ENCODE assay signal across 14 cellular contexts in the genomic region with DNA sequence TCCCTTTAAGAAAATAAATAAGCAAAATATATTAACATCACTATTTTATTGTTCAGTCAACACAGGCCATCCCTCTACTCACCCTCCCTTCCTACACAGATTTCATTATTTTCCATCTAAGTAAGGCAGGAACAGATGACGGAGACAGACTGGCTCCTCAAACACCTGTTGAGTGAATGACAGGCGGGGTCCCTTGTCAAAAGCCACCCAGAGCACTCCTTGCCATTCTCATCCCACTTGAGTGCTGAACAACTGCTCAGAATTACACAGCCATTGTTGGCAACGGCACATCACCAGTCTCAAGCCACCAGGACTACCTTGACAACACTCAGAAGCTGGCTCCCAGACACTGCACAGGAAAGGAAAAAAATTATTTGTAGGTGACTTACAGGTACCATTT.
"Had no signal": no experiment of that assay in that cellular context is flagged by ENCODE, and none has a peak within 500 bp of the region (broad histone marks: within the 10 kb centered on the region; RNA-seq: fewer than 3 reads in every experiment).

No MANE protein-coding gene starts in this region.

- H3K36me3 ChIP-seq: ascending aorta, left ventricle myocardium inferior had no signal

- H3K4me3 ChIP-seq: ascending aorta, heart left ventricle, left ventricle myocardium inferior had no signal

- DNase-seq: activated CD4-positive, alpha-beta T cell treated with anti-CD3 and anti-CD28 coated beads for 4 hours; activated CD8-positive, alpha-beta memory T cell treated with anti-CD3 and anti-CD28 coated beads, Interleukin-2, amount 50 U/mL, for 4 hours; activated CD8-positive, alpha-beta T cell treated with anti-CD3 and anti-CD28 coated beads for 36 hours; activated naive CD8-positive, alpha-beta T cell treated with anti-CD3 and anti-CD28 coated beads, Interleukin-2, amount 50 U/mL, for 24 hours; foreskin melanocyte; heart left ventricle; left ventricle myocardium inferior; stimulated activated CD4-positive, alpha-beta T cell treated with anti-CD3 and anti-CD28 coated beads, Interleukin-12 subunit alpha, Interleukin-12 subunit beta, amount 100 ng/mL, for 4 hours; stimulated activated naive CD4-positive, alpha-beta T cell had no signal

- H3K27ac ChIP-seq: ascending aorta, heart left ventricle, left ventricle myocardium inferior had no signal

- FAIRE-seq: colon, endothelial cell of umbilical vein, keratinocyte had no signal

- H3K27me3 ChIP-seq: ascending aorta had no signal

- ATAC-seq: activated CD8-positive, alpha-beta T cell treated with anti-CD3 and anti-CD28 coated beads for 36 hours; activated naive CD8-positive, alpha-beta T cell treated with anti-CD3 and anti-CD28 coated beads, Interleukin-2, amount 50 U/mL, for 24 hours; heart left ventricle; natural killer cell treated with Interleukin-12 subunit alpha and Interleukin-12 subunit beta and Interleukin-15 and Interleukin-18, amount 100 ng/mL, for 72 hours had no signal

- H3K9me3 ChIP-seq: ascending aorta, heart left ventricle, left ventricle myocardium inferior had no signal
